Comparison of ENCODE assay signal across 17 cellular contexts in genomic region chr11:119845756-119846155, GRCh38.
DNase-seq lines count a peak whose midpoint lies in the region; ATAC-seq and TF ChIP-seq lines count a peak whose summit lies in the region.
"Had no signal": no experiment of that assay in that cellular context is flagged by ENCODE, and none has a peak within 500 bp of the region (broad histone marks: within the 10 kb centered on the region; RNA-seq: fewer than 3 reads in every experiment).

No MANE protein-coding gene starts in this region.

- no peaks in the 10 kb centered on the region for H3K36me3 ChIP-seq in Caco-2 (ENCODE audit: control insufficient read depth, insufficient read depth, low read length)
- no peaks in the 10 kb centered on the region for H3K36me3 ChIP-seq in RWPE2 (ENCODE audit: low read depth)
- H3K36me3 ChIP-seq: SJSA1 had no signal

- H3K4me3 Mint-ChIP-seq in Caco-2 (ENCODE audit: unreplicated experiment) (no peak overlapping the region), mesothelial cell of epicardium (no peak overlapping the region)
- H3K4me3 Mint-ChIP-seq: H9 had no signal

- CTCF ChIA-PET in Caco-2 (lab: Charles Lee) = no interaction called here

- peak; percentile 95 for ATAC-seq in RWPE2 (ENCODE audit: low read depth)

- H3K27me3 Mint-ChIP-seq in Caco-2 (ENCODE audit: insufficient read depth, unreplicated experiment) = no peaks in the 10 kb centered on the region
- H3K27me3 Mint-ChIP-seq in mesothelial cell of epicardium (ENCODE audit: low read depth) = no peaks in the 10 kb centered on the region

- H3K4me1 ChIP-seq in Caco-2 (peaks cover 37% of the 10 kb centered on the region), RWPE2 (ENCODE audit: insufficient read depth, poor library complexity, severe bottlenecking) (peaks cover 5% of the 10 kb centered on the region)
- H3K4me1 ChIP-seq: SJSA1 had no signal

- H3K4me1 Mint-ChIP-seq in Caco-2 (ENCODE audit: low read depth, unreplicated experiment) = no peaks in the 10 kb centered on the region
- H3K4me1 Mint-ChIP-seq in mesothelial cell of epicardium = peaks cover 14% of the 10 kb centered on the region

- peak; percentile 54 to 80 for DNase-seq in Caco-2
- DNase-seq in RWPE2 (ENCODE audit: low spot score) = no peak
- DNase-seq in epithelial cell of esophagus (ENCODE audit: low read depth) = peak; percentile 94
- DNase-seq in mesothelial cell of epicardium (ENCODE audit: low spot score in 2 of 2, unreplicated experiment in 2 of 2) = no peak
- no peak for DNase-seq in NCI-H1436 (lab: John Stamatoyannopoulos, UW)
- DNase-seq in activated CD4-positive, alpha-beta T cell treated with anti-CD3 and anti-CD28 coated beads, Interleukin-2, amount 50 U/mL, for 48 hours = no peak
- no peak for DNase-seq in NCI-H128 (lab: John Stamatoyannopoulos, UW; ENCODE audit: unreplicated experiment)
- no peak for DNase-seq in cortex of kidney (lab: John Stamatoyannopoulos, UW)
- DNase-seq: AML-193, DMS79, H9, Kasumi-1, NCI-H1105, NCI-H1694 treated with DMSO at 0.1 percent for 48 hours had no signal

- H3K4me3 ChIP-seq in Caco-2 (ENCODE audit: low read depth, low read length) = no peak overlapping the region
- no peak overlapping the region for H3K4me3 ChIP-seq in RWPE2 (ENCODE audit: severe bottlenecking)
- no peak overlapping the region for H3K4me3 ChIP-seq in epithelial cell of esophagus (ENCODE audit: low read length)
- H3K4me3 ChIP-seq: SJSA1 had no signal

- BruUV-seq in Caco-2 (replicated peaks; lab: Mats Ljungman, UMichigan) = no TSS peak

- H3K27ac ChIP-seq in RWPE2 (ENCODE audit: poor library complexity, severe bottlenecking) = peak overlapping the region; percentile 2
- H3K27ac ChIP-seq: 22Rv1, C4-2B, SJSA1 had no signal

- H3K9me3 ChIP-seq in Caco-2 = peaks cover 12% of the 10 kb centered on the region
- H3K9me3 ChIP-seq in RWPE2 (ENCODE audit: severe bottlenecking) = peaks cover 4% of the 10 kb centered on the region
- H3K9me3 ChIP-seq: SJSA1 had no signal

- no peaks in the 10 kb centered on the region for H3K9me3 Mint-ChIP-seq in Caco-2 (ENCODE audit: unreplicated experiment)
- H3K9me3 Mint-ChIP-seq in mesothelial cell of epicardium = no peaks in the 10 kb centered on the region
- H3K9me3 Mint-ChIP-seq: H9 had no signal

- no peaks in the 10 kb centered on the region for H3K27me3 ChIP-seq in Caco-2 (replicated peaks; ENCODE audit: control insufficient read depth, insufficient read depth, low read length)
- no peaks in the 10 kb centered on the region for H3K27me3 ChIP-seq in RWPE2 (ENCODE audit: insufficient read depth, poor library complexity, severe bottlenecking)
- H3K27me3 ChIP-seq: SJSA1 had no signal

- POLR2A ChIA-PET in Caco-2 (lab: Charles Lee) = no interaction called here

- intact Hi-C loops in Caco-2 (cut with micrococcal nuclease; ENCODE audit: unreplicated experiment) = no loop called here

- no peak for TF ChIP-seq CTCF in Caco-2 (IDR thresholded peaks at IDR 0.05; ENCODE audit: insufficient read depth in 1 of 2, low read depth in 1 of 2, low read length in 1 of 2, severe bottlenecking in 1 of 2, unreplicated experiment in 1 of 2)
- TF ChIP-seq CTCF in RWPE2 (IDR thresholded peaks at IDR 0.05; ENCODE audit: poor library complexity, severe bottlenecking) = no peak
- no peak for TF ChIP-seq CTCF in epithelial cell of esophagus (IDR thresholded peaks at IDR 0.05; ENCODE audit: insufficient read depth, low read depth, low read length, missing control alignments)
- no peak for TF ChIP-seq CTCF in mesothelial cell of epicardium (IDR thresholded peaks at IDR 0.05; ENCODE audit: unreplicated experiment)

- H3K36me3 Mint-ChIP-seq in Caco-2 (ENCODE audit: insufficient read depth, unreplicated experiment) (no peaks in the 10 kb centered on the region), mesothelial cell of epicardium (no peaks in the 10 kb centered on the region)

- H3K27ac Mint-ChIP-seq in Caco-2 (ENCODE audit: unreplicated experiment) (no peak overlapping the region), mesothelial cell of epicardium (peak overlapping the region; percentile 9)
- H3K27ac Mint-ChIP-seq: H9 had no signal

Comparison
In these comparisons a context has a peak if more than half of its experiments do, and no peak if none do; other contexts are left out.
1. DNase-seq: peak in Caco-2 (2 of 2) and epithelial cell of esophagus (single experiment); none in RWPE2 (single experiment), mesothelial cell of epicardium (0 of 2), NCI-H1436 (single experiment), activated CD4-positive, alpha-beta T cell treated with anti-CD3 and anti-CD28 coated beads, Interleukin-2, amount 50 U/mL, for 48 hours (0 of 2), NCI-H128 (single experiment) and cortex of kidney (single experiment).